Comparison of ENCODE assay signal across 13 cellular contexts in the genomic region with DNA sequence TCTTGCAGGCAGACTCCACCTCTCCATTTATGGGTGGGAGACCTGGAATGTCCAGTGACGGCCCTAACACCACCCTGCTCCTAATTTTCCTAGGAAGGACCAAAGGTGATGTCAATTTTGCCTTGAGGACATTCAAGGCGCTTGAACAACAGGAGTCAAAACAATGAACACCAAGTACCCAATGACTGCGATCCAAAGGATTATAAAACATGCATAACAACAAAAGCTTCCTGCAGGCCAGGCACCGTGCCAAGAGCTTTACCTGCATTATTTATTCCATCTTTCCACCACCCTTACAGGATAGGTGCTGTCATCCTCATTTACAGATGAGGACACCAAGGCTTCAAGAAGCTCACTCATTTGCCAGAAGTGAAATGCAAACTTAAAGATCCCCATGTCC. TPM values are rescaled to one million over a fixed set of nuclear protein-coding genes. Genes with fewer than 3 reads are reported as not detected.
DNase-seq lines count a peak whose midpoint lies in the region; ATAC-seq and TF ChIP-seq lines count a peak whose summit lies in the region.
"Had no signal": no experiment of that assay in that cellular context is flagged by ENCODE, and none has a peak within 500 bp of the region (broad histone marks: within the 10 kb centered on the region; RNA-seq: fewer than 3 reads in every experiment).

No MANE protein-coding gene starts in this region.

- H3K27me3 ChIP-seq in CD4-positive, alpha-beta memory T cell (ENCODE audit: insufficient read depth, low read length), result no peaks in the 10 kb centered on the region
- H3K27me3 ChIP-seq in DOHH2 (ENCODE audit: control insufficient read depth, low read length), result peaks cover 2% of the 10 kb centered on the region; the same call in 1 of the 2 replicates
- H3K27me3 ChIP-seq in SU-DHL-6 (ENCODE audit: low read length), result no peaks in the 10 kb centered on the region
- no peaks in the 10 kb centered on the region for H3K27me3 ChIP-seq in PC-3 (ENCODE audit: low read length)
- H3K27me3 ChIP-seq: gastrocnemius medialis, Peyer's patch had no signal

- H3F3A ChIP-seq in DOHH2 (ENCODE audit: control insufficient read depth, insufficient read depth) (peaks cover 15% of the 10 kb centered on the region), SU-DHL-6 (ENCODE audit: insufficient read depth) (peaks cover 29% of the 10 kb centered on the region), PC-3 (ENCODE audit: low read length, unreplicated experiment) (no peaks in the 10 kb centered on the region)

- H3K27ac ChIP-seq in CD4-positive, alpha-beta memory T cell (ENCODE audit: low read depth, low read length), result no peak overlapping the region
- H3K27ac ChIP-seq in DOHH2 (ENCODE audit: low read depth, low read length) (no peak overlapping the region), SU-DHL-6 (ENCODE audit: low read depth, low read length) (peak overlapping the region; percentile 99), PC-3 (ENCODE audit: low read length) (no peak overlapping the region)

- no peaks in the 10 kb centered on the region for H3K9me3 ChIP-seq in CD4-positive, alpha-beta memory T cell (ENCODE audit: control insufficient read depth in 1 of 2, low read length in 2 of 2)
- H3K9me3 ChIP-seq in DOHH2 (ENCODE audit: control insufficient read depth, insufficient read depth, low read length) (no peaks in the 10 kb centered on the region), SU-DHL-6 (ENCODE audit: insufficient read depth, low read length) (no peaks in the 10 kb centered on the region), PC-3 (ENCODE audit: low read length) (no peaks in the 10 kb centered on the region)
- H3K9me3 ChIP-seq: gastrocnemius medialis, Peyer's patch had no signal

- H4K20me1 ChIP-seq in DOHH2 (ENCODE audit: control insufficient read depth, insufficient read depth, low read depth, low read length), result no peaks in the 10 kb centered on the region
- no peaks in the 10 kb centered on the region for H4K20me1 ChIP-seq in SU-DHL-6 (ENCODE audit: low read depth, low read length)
- H4K20me1 ChIP-seq in PC-3 (ENCODE audit: low read length), result no peaks in the 10 kb centered on the region

- H3K9me2 ChIP-seq in DOHH2 (replicated peaks; ENCODE audit: control insufficient read depth, low read length) (no peaks in the 10 kb centered on the region), SU-DHL-6 (replicated peaks; ENCODE audit: insufficient read depth, low read length) (no peaks in the 10 kb centered on the region), PC-3 (replicated peaks; ENCODE audit: low read length) (no peaks in the 10 kb centered on the region)

- no peaks in the 10 kb centered on the region for H3K27me3 Mint-ChIP-seq in CD4-positive, alpha-beta memory T cell

- H3K4me1 Mint-ChIP-seq in CD4-positive, alpha-beta memory T cell, result peaks cover 35 to 67% (median 49%) of the 10 kb centered on the region in 4 donors

- POLR2A ChIA-PET in CD4-positive, alpha-beta memory T cell (lab: Charles Lee; ENCODE audit: partially characterized antibody), result interaction anchor here (1.1 kb wide), 1 partner anchor 187 kb away, joined by 3 read pairs; no protein-coding TSS in a partner anchor
- POLR2A ChIA-PET in PC-3 (lab: Charles Lee; ENCODE audit: unreplicated experiment), result no interaction called here

- peaks cover 41% of the 10 kb centered on the region for H3K4me1 ChIP-seq in CD4-positive, alpha-beta memory T cell (ENCODE audit: insufficient read depth, low read length)
- H3K4me1 ChIP-seq in DOHH2 (ENCODE audit: control insufficient read depth, low read length) (peaks cover 58% of the 10 kb centered on the region), PC-3 (ENCODE audit: insufficient read depth, low read length) (peaks cover 10% of the 10 kb centered on the region)

- intact Hi-C loops in CD4-positive, alpha-beta memory T cell (cut with micrococcal nuclease), result loop anchor here (5.0 kb wide), 1 partner anchor 185 kb away; no protein-coding TSS in a partner anchor
- intact Hi-C loops in left colon (cut with DNase I, micrococcal nuclease), result loop anchor here in 1 of 2 donors (10.0 kb wide), 1 partner anchor 397 kb away; no protein-coding TSS in a partner anchor
- intact Hi-C loops in PC-3 (cut with micrococcal nuclease), result no loop called here

- TF ChIP-seq CTCF in DOHH2 (IDR thresholded peaks at IDR 0.05; ENCODE audit: low read depth, low read length, poor library complexity, severe bottlenecking) (no peak), SU-DHL-6 (IDR thresholded peaks at IDR 0.05; ENCODE audit: insufficient read depth, low read length, poor library complexity, severe bottlenecking) (no peak), PC-3 (conservative IDR thresholded peaks at IDR 0.05; ENCODE audit: low read depth, low read length) (no peak)

- H3K4me3 Mint-ChIP-seq in CD4-positive, alpha-beta memory T cell, result peak overlapping the region in 5 of 8 donors; percentile 17 to 65 (median 35)

- H3K4me2 ChIP-seq in DOHH2 (ENCODE audit: low read length), result 0 out of 2 replicates have a peak overlapping the region, but pooled peaks have one; percentile 6
- H3K4me2 ChIP-seq in SU-DHL-6 (ENCODE audit: low read depth, low read length, poor library complexity, severe bottlenecking), result peak overlapping the region; percentile 89
- no peak overlapping the region for H3K4me2 ChIP-seq in PC-3 (ENCODE audit: low read length)

- BruUV-seq in PC-3 (replicated peaks; lab: Mats Ljungman, UMichigan), result no TSS peak

- H3K9me3 Mint-ChIP-seq in CD4-positive, alpha-beta memory T cell, result peaks cover 0 to under 1% (median 0%) of the 10 kb centered on the region in 8 donors

- ATAC-seq in left colon (peak; percentile 36), PC-3 (no peak)
- ATAC-seq: gastrocnemius medialis had no signal

- H3K79me2 ChIP-seq in DOHH2 (ENCODE audit: control insufficient read depth, low read length) (0 out of 2 replicates have a peak, but pooled peaks cover 6% of the 10 kb centered on the region), SU-DHL-6 (ENCODE audit: insufficient read depth, low read length) (peaks cover 11% of the 10 kb centered on the region; the same call in 1 of the 2 replicates), PC-3 (ENCODE audit: low read length) (no peaks in the 10 kb centered on the region)

- no peaks in the 10 kb centered on the region for H3K36me3 ChIP-seq in CD4-positive, alpha-beta memory T cell (ENCODE audit: insufficient read depth, low read length)
- H3K36me3 ChIP-seq in DOHH2 (ENCODE audit: control insufficient read depth, low read length) (no peaks in the 10 kb centered on the region), SU-DHL-6 (ENCODE audit: low read length) (no peaks in the 10 kb centered on the region), PC-3 (ENCODE audit: low read depth, low read length) (no peaks in the 10 kb centered on the region)
- H3K36me3 ChIP-seq: gastrocnemius medialis, Peyer's patch had no signal

- peaks cover 2 to 8% of the 10 kb centered on the region in 2 donors for H3K36me3 Mint-ChIP-seq in CD4-positive, alpha-beta memory T cell

- H3K27ac Mint-ChIP-seq in CD4-positive, alpha-beta memory T cell, result peak overlapping the region in 6 of 7 donors; percentile 4 to 94 (median 66)

- no peak for DNase-seq in CD4-positive, alpha-beta memory T cell
- DNase-seq in left colon, result peak in 1 of 2 donors; percentile 39
- no peak for DNase-seq in SKM-1 (lab: John Stamatoyannopoulos, UW; ENCODE audit: unreplicated experiment)
- no peak for DNase-seq in PC-3
- no peak for DNase-seq in superior temporal gyrus (ENCODE audit: extremely low spot score)
- DNase-seq: gastrocnemius medialis; kidney glomerular epithelial cell; NCI-H1092; nucleus accumbens; stimulated activated CD8-positive, alpha-beta memory T cell treated with anti-CD3 and anti-CD28 coated beads, Interleukin-4, amount 100 ng/mL, for 48 hours had no signal

- CTCF ChIA-PET in CD4-positive, alpha-beta memory T cell (lab: Charles Lee; ENCODE audit: partially characterized antibody), result no interaction called here
- CTCF ChIA-PET in PC-3 (lab: Charles Lee), result no interaction called here

- H3K9ac ChIP-seq in SU-DHL-6 (ENCODE audit: low read length), result peak overlapping the region; percentile 58
- no peak overlapping the region for H3K9ac ChIP-seq in PC-3 (ENCODE audit: low read length)

- no peak overlapping the region for H3K4me3 ChIP-seq in CD4-positive, alpha-beta memory T cell (ENCODE audit: low read length in 2 of 2)
- H3K4me3 ChIP-seq in DOHH2 (ENCODE audit: low read length), result no peak overlapping the region
- no peak overlapping the region for H3K4me3 ChIP-seq in SU-DHL-6 (ENCODE audit: insufficient read depth, low read length, poor library complexity, severe bottlenecking)
- H3K4me3 ChIP-seq in PC-3 (ENCODE audit: low read length), result no peak overlapping the region
- H3K4me3 ChIP-seq: gastrocnemius medialis, Peyer's patch had no signal

- no peak overlapping the region for H2AFZ ChIP-seq in SU-DHL-6 (ENCODE audit: low read depth, low read length, severe bottlenecking)
- no peak overlapping the region for H2AFZ ChIP-seq in PC-3 (ENCODE audit: low read length)

RNA-seq across cellular contexts. Expression of a gene that starts 15.2 kb away (rescaled TPM):
- total RNA-seq in CD4-positive, alpha-beta memory T cell, result 100 to 1,000 TPM; 109 to 111 TPM
- 100 to 1,000 TPM in 1 of 2 donors, 10 to 100 TPM in 1; 92.6 to 103 TPM for polyA plus RNA-seq in CD4-positive, alpha-beta memory T cell
- total RNA-seq in left colon (10 to 100 TPM; 77.0 to 78.3 TPM), PC-3 (2014; rRNA removed) (13.2 and 13.3 TPM in 2 replicates)
